ENCODE assay signal across 2 cellular contexts in genomic region chr10:72050873-72051272, GRCh38.
TF ChIP-seq lines count a peak whose summit lies in the region.

No MANE protein-coding gene starts in this region.

TF ChIP-seq in GM23338, 12 proteins besides CTCF, POLR2A, EP300 and RAD21:
- TF ChIP-seq POLR2AphosphoS5 (IDR thresholded peaks at IDR 0.05; ENCODE audit: low read depth) (no peak), ZNF331 (CRISPR knock-in tag; IDR thresholded peaks at IDR 0.05; ENCODE audit: low read depth) (no peak), ETS1 (IDR thresholded peaks at IDR 0.05) (no peak), JUNB (IDR thresholded peaks at IDR 0.05; ENCODE audit: unreplicated experiment) (no peak)
TF ChIP-seq in GM23338: peak in this region for 0.

TF ChIP-seq in H1, 55 proteins besides CTCF, POLR2A, EP300 and RAD21:
- TF ChIP-seq SAP30 (IDR thresholded peaks at IDR 0.05; ENCODE audit: insufficient read depth, insufficient replicate concordance, low read length) (no peak), NRF1 (IDR thresholded peaks at IDR 0.05; ENCODE audit: low read depth, low read length) (no peak), CHD1 (IDR thresholded peaks at IDR 0.05; ENCODE audit: low read depth, low read length) (no peak), CBX5 (IDR thresholded peaks at IDR 0.05; ENCODE audit: low read depth, low read length) (no peak), HDAC2 (IDR thresholded peaks at IDR 0.05; ENCODE audit: borderline replicate concordance in 1 of 2, low read depth in 2 of 2, low read length in 2 of 2) (no peak), SP4 (IDR thresholded peaks at IDR 0.05; ENCODE audit: low read length) (no peak), SIRT6 (IDR thresholded peaks at IDR 0.05; ENCODE audit: low read length) (no peak)
